ENCODE assay signal across 21 cellular contexts in the genomic region with DNA sequence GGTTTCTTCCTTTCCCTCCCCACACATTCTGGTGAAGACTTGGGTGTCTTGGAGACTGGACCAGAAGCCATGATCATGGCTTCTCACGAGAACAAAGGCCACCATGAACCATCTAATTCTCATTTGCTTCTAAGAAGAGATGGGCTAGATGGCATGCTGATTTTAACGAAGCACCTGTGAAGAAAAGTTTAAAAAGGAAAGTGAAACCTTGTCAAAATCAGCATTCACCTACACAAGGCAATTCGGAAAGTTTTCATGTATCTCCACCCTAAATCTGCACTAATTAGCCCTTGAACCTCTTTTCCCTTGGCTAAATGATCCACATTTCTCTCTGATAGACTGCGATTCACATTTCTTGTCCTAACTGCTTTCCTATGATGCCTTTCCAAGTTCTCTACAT.
A peak's percentile ranks its signal among the peaks of the same experiment; 100 is the strongest.
DNase-seq lines count a peak whose midpoint lies in the region; ATAC-seq and TF ChIP-seq lines count a peak whose summit lies in the region.
"Had no signal": no experiment of that assay in that cellular context is flagged by ENCODE, and none has a peak within 500 bp of the region (broad histone marks: within the 10 kb centered on the region; RNA-seq: fewer than 3 reads in every experiment).

No MANE protein-coding gene starts in this region.

- no peaks in the 10 kb centered on the region for H3K36me3 ChIP-seq in CD4-positive, alpha-beta memory T cell (ENCODE audit: insufficient read depth, low read length)
- no peaks in the 10 kb centered on the region for H3K36me3 ChIP-seq in naive thymus-derived CD4-positive, alpha-beta T cell (ENCODE audit: control insufficient read depth in 2 of 3, insufficient read depth in 3 of 3, low read length in 3 of 3)
- H3K36me3 ChIP-seq in colonic mucosa, result no peaks in the 10 kb centered on the region
- H3K36me3 ChIP-seq: prostate gland had no signal

- no peak overlapping the region for H3K9ac ChIP-seq in colonic mucosa (ENCODE audit: low read depth in 2 of 2, low read length in 2 of 2)

- H3K4me3 ChIP-seq in CD4-positive, alpha-beta memory T cell (ENCODE audit: low read length in 2 of 2), result peak overlapping the region in 1 of 2 donors; percentile 19
- no peak overlapping the region for H3K4me3 ChIP-seq in naive thymus-derived CD4-positive, alpha-beta T cell (ENCODE audit: low read length)
- H3K4me3 ChIP-seq in colonic mucosa, result no peak overlapping the region
- H3K4me3 ChIP-seq: A549, lung, prostate gland, upper lobe of left lung had no signal

- ATAC-seq in activated CD8-positive, alpha-beta memory T cell treated with anti-CD3 and anti-CD28 coated beads, Interleukin-2, amount 10 ng/mL, durations not matched to agents 7 days and 5 days, result peak; percentile 6
- ATAC-seq in activated T-helper 17 cell treated with anti-CD3 and anti-CD28 coated beads, Interleukin-2, amount 50 U/mL, for 72 hours (replicated peaks), result no peak
- ATAC-seq in naive thymus-derived CD4-positive, alpha-beta T cell, result no peak
- no peak for ATAC-seq in GM21515 (IDR thresholded peaks at IDR 0.05; ENCODE audit: unreplicated experiment)
- ATAC-seq: A549, SK-N-SH treated with all-trans-retinoic acid at 6 μM for 48 hours, WTC11 had no signal

- no peaks in the 10 kb centered on the region for H3K9me3 Mint-ChIP-seq in activated CD8-positive, alpha-beta memory T cell treated with anti-CD3 and anti-CD28 coated beads, Interleukin-2, amount 10 ng/mL, durations not matched to agents 7 days and 5 days (ENCODE audit: low read depth)
- H3K9me3 Mint-ChIP-seq in CD4-positive, alpha-beta memory T cell, result peaks cover 0 to 1% (median 0%) of the 10 kb centered on the region in 8 donors
- no peaks in the 10 kb centered on the region for H3K9me3 Mint-ChIP-seq in activated T-helper 17 cell treated with anti-CD3 and anti-CD28 coated beads, Interleukin-2, amount 50 U/mL, for 72 hours
- no peaks in the 10 kb centered on the region for H3K9me3 Mint-ChIP-seq in naive thymus-derived CD4-positive, alpha-beta T cell
- H3K9me3 Mint-ChIP-seq: activated T-helper 2 cell treated with anti-CD3 and anti-CD28 coated beads, Interferon-gamma antibody, Interleukin-2, Interleukin-4, amounts not matched to agents 10 μg/mL and 5 μg/mL and 100 μg/mL, durations not matched to agents 14 hours and 24 hours and 36 hours; dendritic cell treated with granulocyte-macrophage colony-stimulating factor and Interleukin-4, amounts not matched to agents 40 ng/mL and 50 ng/mL, for 4 days; WTC11 had no signal

- H3K27me3 ChIP-seq in CD4-positive, alpha-beta memory T cell (ENCODE audit: insufficient read depth, low read length), result no peaks in the 10 kb centered on the region
- H3K27me3 ChIP-seq in naive thymus-derived CD4-positive, alpha-beta T cell (ENCODE audit: control insufficient read depth in 2 of 2, insufficient read depth in 2 of 2, low read length in 2 of 2), result no peaks in the 10 kb centered on the region
- H3K27me3 ChIP-seq in colonic mucosa, result no peaks in the 10 kb centered on the region
- H3K27me3 ChIP-seq: upper lobe of left lung had no signal

- TF ChIP-seq CTCF in colonic mucosa (IDR thresholded peaks at IDR 0.05), result no peak

- POLR2A ChIA-PET in CD4-positive, alpha-beta memory T cell (lab: Charles Lee; ENCODE audit: partially characterized antibody), result no interaction called here
- POLR2A ChIA-PET in naive thymus-derived CD4-positive, alpha-beta T cell (lab: Charles Lee), result no interaction called here

- no peaks in the 10 kb centered on the region for H3K36me3 Mint-ChIP-seq in activated CD8-positive, alpha-beta memory T cell treated with anti-CD3 and anti-CD28 coated beads, Interleukin-2, amount 10 ng/mL, durations not matched to agents 7 days and 5 days
- no peaks in the 10 kb centered on the region for H3K36me3 Mint-ChIP-seq in CD4-positive, alpha-beta memory T cell
- no peaks in the 10 kb centered on the region for H3K36me3 Mint-ChIP-seq in activated T-helper 17 cell treated with anti-CD3 and anti-CD28 coated beads, Interleukin-2, amount 50 U/mL, for 72 hours (ENCODE audit: low read depth)
- H3K36me3 Mint-ChIP-seq in naive thymus-derived CD4-positive, alpha-beta T cell, result peaks cover 0 to 30% (median 10%) of the 10 kb centered on the region in 5 donors

- intact Hi-C loops in CD4-positive, alpha-beta memory T cell (cut with micrococcal nuclease), result no loop called here
- intact Hi-C loops in naive thymus-derived CD4-positive, alpha-beta T cell (cut with micrococcal nuclease), result no loop called here
- intact Hi-C loops in colonic mucosa (cut with DNase I), result no loop called here

- no peaks in the 10 kb centered on the region for H3K9me3 ChIP-seq in CD4-positive, alpha-beta memory T cell (ENCODE audit: control insufficient read depth in 1 of 2, low read length in 2 of 2)
- no peaks in the 10 kb centered on the region for H3K9me3 ChIP-seq in naive thymus-derived CD4-positive, alpha-beta T cell (ENCODE audit: control insufficient read depth in 2 of 3, low read length in 3 of 3)
- H3K9me3 ChIP-seq in colonic mucosa, result no peaks in the 10 kb centered on the region
- H3K9me3 ChIP-seq: A549, prostate gland, upper lobe of left lung had no signal

- CTCF ChIA-PET in activated CD8-positive, alpha-beta memory T cell treated with anti-CD3 and anti-CD28 coated beads, Interleukin-2, amount 10 ng/mL, durations not matched to agents 7 days and 5 days (lab: Charles Lee), result no interaction called here
- CTCF ChIA-PET in CD4-positive, alpha-beta memory T cell (lab: Charles Lee; ENCODE audit: partially characterized antibody), result no interaction called here
- CTCF ChIA-PET in naive thymus-derived CD4-positive, alpha-beta T cell (lab: Charles Lee), result no interaction called here

- no peaks in the 10 kb centered on the region for H3K4me1 ChIP-seq in CD4-positive, alpha-beta memory T cell (ENCODE audit: insufficient read depth, low read length)
- H3K4me1 ChIP-seq in naive thymus-derived CD4-positive, alpha-beta T cell (ENCODE audit: control insufficient read depth in 2 of 2, insufficient read depth in 2 of 2, low read length in 2 of 2), result no peaks in the 10 kb centered on the region
- H3K4me1 ChIP-seq in colonic mucosa, result no peaks in the 10 kb centered on the region
- H3K4me1 ChIP-seq: A549, prostate gland, upper lobe of left lung had no signal

- no peak overlapping the region for H3K27ac ChIP-seq in CD4-positive, alpha-beta memory T cell (ENCODE audit: low read depth, low read length)
- H3K27ac ChIP-seq in naive thymus-derived CD4-positive, alpha-beta T cell (ENCODE audit: low read depth, low read length), result no peak overlapping the region
- no peak overlapping the region for H3K27ac ChIP-seq in colonic mucosa
- H3K27ac ChIP-seq: A549, prostate gland, upper lobe of left lung had no signal

- H3K27me3 Mint-ChIP-seq in activated CD8-positive, alpha-beta memory T cell treated with anti-CD3 and anti-CD28 coated beads, Interleukin-2, amount 10 ng/mL, durations not matched to agents 7 days and 5 days, result peaks cover 2% of the 10 kb centered on the region
- H3K27me3 Mint-ChIP-seq in CD4-positive, alpha-beta memory T cell, result no peaks in the 10 kb centered on the region
- H3K27me3 Mint-ChIP-seq in activated T-helper 17 cell treated with anti-CD3 and anti-CD28 coated beads, Interleukin-2, amount 50 U/mL, for 72 hours, result peaks cover 3% of the 10 kb centered on the region
- H3K27me3 Mint-ChIP-seq in naive thymus-derived CD4-positive, alpha-beta T cell, result no peaks in the 10 kb centered on the region
- H3K27me3 Mint-ChIP-seq: dendritic cell treated with granulocyte-macrophage colony-stimulating factor and Interleukin-4, amounts not matched to agents 40 ng/mL and 50 ng/mL, for 4 days had no signal

- no peak overlapping the region for H3K4me3 Mint-ChIP-seq in activated CD8-positive, alpha-beta memory T cell treated with anti-CD3 and anti-CD28 coated beads, Interleukin-2, amount 10 ng/mL, durations not matched to agents 7 days and 5 days
- H3K4me3 Mint-ChIP-seq in CD4-positive, alpha-beta memory T cell, result peak overlapping the region; percentile 37 to 82 (median 68)
- peak overlapping the region; percentile 55 for H3K4me3 Mint-ChIP-seq in activated T-helper 17 cell treated with anti-CD3 and anti-CD28 coated beads, Interleukin-2, amount 50 U/mL, for 72 hours
- peak overlapping the region; percentile 42 to 80 (median 69) for H3K4me3 Mint-ChIP-seq in naive thymus-derived CD4-positive, alpha-beta T cell
- H3K4me3 Mint-ChIP-seq: dendritic cell treated with granulocyte-macrophage colony-stimulating factor and Interleukin-4, amounts not matched to agents 40 ng/mL and 50 ng/mL, for 4 days; WTC11 had no signal

- H3K27ac Mint-ChIP-seq in activated CD8-positive, alpha-beta memory T cell treated with anti-CD3 and anti-CD28 coated beads, Interleukin-2, amount 10 ng/mL, durations not matched to agents 7 days and 5 days, result no peak overlapping the region
- peak overlapping the region in 5 of 7 donors; percentile 10 to 54 (median 41) for H3K27ac Mint-ChIP-seq in CD4-positive, alpha-beta memory T cell
- no peak overlapping the region for H3K27ac Mint-ChIP-seq in activated T-helper 17 cell treated with anti-CD3 and anti-CD28 coated beads, Interleukin-2, amount 50 U/mL, for 72 hours
- H3K27ac Mint-ChIP-seq in naive thymus-derived CD4-positive, alpha-beta T cell, result peak overlapping the region; percentile 6 to 75 (median 29)
- H3K27ac Mint-ChIP-seq: activated T-helper 2 cell treated with anti-CD3 and anti-CD28 coated beads, Interferon-gamma antibody, Interleukin-2, Interleukin-4, amounts not matched to agents 10 μg/mL and 5 μg/mL and 100 μg/mL, durations not matched to agents 14 hours and 24 hours and 36 hours; dendritic cell treated with granulocyte-macrophage colony-stimulating factor and Interleukin-4, amounts not matched to agents 40 ng/mL and 50 ng/mL, for 4 days; WTC11 had no signal

- no peak for DNase-seq in activated CD8-positive, alpha-beta memory T cell treated with anti-CD3 and anti-CD28 coated beads, Interleukin-2, amount 10 ng/mL, durations not matched to agents 7 days and 5 days
- no peak for DNase-seq in activated CD8-positive, alpha-beta memory T cell treated with anti-CD3 and anti-CD28 coated beads for 24 hours
- DNase-seq in CD4-positive, alpha-beta memory T cell, result peak in 1 of 5 donors; percentile 10
- DNase-seq in naive thymus-derived CD4-positive, alpha-beta T cell, result peak in 4 of 9 donors; percentile 2 to 26 (median 13)
- no peak for DNase-seq in NCI-H1417 treated with DMSO at 0.1 percent for 48 hours (lab: John Stamatoyannopoulos, UW)
- no peak for DNase-seq in colonic mucosa
- DNase-seq: glutamatergic neuron, NCI-H1105 treated with DMSO at 0.1 percent for 48 hours, NCI-H2081 treated with DMSO at 0.1 percent for 48 hours, NCI-H774, T1000, upper lobe of left lung had no signal

- H3K4me1 Mint-ChIP-seq in activated CD8-positive, alpha-beta memory T cell treated with anti-CD3 and anti-CD28 coated beads, Interleukin-2, amount 10 ng/mL, durations not matched to agents 7 days and 5 days, result peaks cover 7% of the 10 kb centered on the region
- peaks cover 10 to 20% (median 16%) of the 10 kb centered on the region in 4 donors for H3K4me1 Mint-ChIP-seq in CD4-positive, alpha-beta memory T cell
- H3K4me1 Mint-ChIP-seq in activated T-helper 17 cell treated with anti-CD3 and anti-CD28 coated beads, Interleukin-2, amount 50 U/mL, for 72 hours, result peaks cover 3% of the 10 kb centered on the region
- peaks cover 11 to 43% (median 30%) of the 10 kb centered on the region in 7 donors for H3K4me1 Mint-ChIP-seq in naive thymus-derived CD4-positive, alpha-beta T cell

Comparison
In these comparisons a context has a peak if more than half of its experiments do, and no peak if none do; other contexts are left out.
1. H3K27ac Mint-ChIP-seq: peak in CD4-positive, alpha-beta memory T cell (5 of 7) and naive thymus-derived CD4-positive, alpha-beta T cell (9 of 9); none in activated CD8-positive, alpha-beta memory T cell treated with anti-CD3 and anti-CD28 coated beads, Interleukin-2, amount 10 ng/mL, durations not matched to agents 7 days and 5 days (single experiment) and activated T-helper 17 cell treated with anti-CD3 and anti-CD28 coated beads, Interleukin-2, amount 50 U/mL, for 72 hours (single experiment).